Comparison of ENCODE assay signal across 8 cellular contexts in the genomic region with DNA sequence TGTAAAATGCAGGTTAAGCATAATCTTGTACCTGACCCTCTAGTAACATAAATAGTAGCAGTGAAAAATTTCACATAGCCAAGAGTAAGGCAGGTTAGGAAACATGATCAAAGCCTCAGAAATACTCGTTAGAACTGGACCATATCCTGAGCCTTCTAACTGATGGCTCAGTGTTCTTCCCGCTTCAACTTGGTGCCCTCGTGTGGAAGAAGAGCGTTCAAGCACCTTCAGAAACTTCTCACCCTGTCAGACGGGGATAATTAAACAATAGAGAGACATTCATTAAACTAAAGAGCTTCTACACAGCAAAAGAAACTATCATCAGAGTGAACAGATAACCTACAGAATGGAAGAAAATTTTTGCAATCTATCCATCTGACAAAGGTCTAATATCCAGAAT.
DNase-seq lines count a peak whose midpoint lies in the region; ATAC-seq, FAIRE-seq and TF ChIP-seq lines count a peak whose summit lies in the region.

No MANE protein-coding gene starts in this region.

- BruUV-seq in mammary epithelial cell (replicated peaks; lab: Mats Ljungman, UMichigan), result no TSS peak

- no peak overlapping the region for H3K4me2 ChIP-seq in GM23248 (ENCODE audit: unreplicated experiment)
- no peak overlapping the region for H3K4me2 ChIP-seq in mammary epithelial cell (ENCODE audit: insufficient read depth, low read depth, low read length)

- peak; percentile 41 for ATAC-seq in CD4-positive, alpha-beta T cell (ENCODE audit: poor library complexity)
- ATAC-seq in mucosa of descending colon (peak; percentile 71), GM19452 (IDR thresholded peaks at IDR 0.05; ENCODE audit: unreplicated experiment) (no peak), HG03469 (IDR thresholded peaks at IDR 0.05; ENCODE audit: unreplicated experiment) (no peak)

- no peaks in the 10 kb centered on the region for H3K9me2 ChIP-seq in GM23248 (ENCODE audit: insufficient read depth)

- in situ Hi-C loops in GM23248 (cut with MboI) (no loop called here), mammary epithelial cell (cut with MboI; ENCODE audit: low sequenced_read_pairs in 2 of 2) (loop anchor here in 1 of 2 donors (25.0 kb wide), 1 partner anchor 330 kb away; no protein-coding TSS in a partner anchor)

- H3K27me3 ChIP-seq in CD4-positive, alpha-beta T cell (ENCODE audit: control insufficient read depth, insufficient read depth, low read length), result no peaks in the 10 kb centered on the region
- H3K27me3 ChIP-seq in GM23248 (replicated peaks; ENCODE audit: insufficient read depth) (no peaks in the 10 kb centered on the region), mammary epithelial cell (ENCODE audit: insufficient read depth, low read length) (no peaks in the 10 kb centered on the region)

- no peaks in the 10 kb centered on the region for H3K4me1 ChIP-seq in GM23248 (ENCODE audit: insufficient read depth)
- no peaks in the 10 kb centered on the region for H3K4me1 ChIP-seq in mammary epithelial cell (ENCODE audit: insufficient read depth, low read length)
- H3K4me1 ChIP-seq in mucosa of descending colon (ENCODE audit: low read depth), result no peaks in the 10 kb centered on the region

- dilution Hi-C loops in mammary epithelial cell (cut with HindIII; ENCODE audit: low sequenced_read_pairs), result loop anchor here (5.0 kb wide), 1 partner anchor 55 kb away; no protein-coding TSS in a partner anchor

- no peaks in the 10 kb centered on the region for H4K20me1 ChIP-seq in GM23248 (ENCODE audit: insufficient read depth)
- H4K20me1 ChIP-seq in mammary epithelial cell (ENCODE audit: insufficient read depth, low read length), result no peaks in the 10 kb centered on the region

- CTCF ChIA-PET in CD4-positive, alpha-beta T cell (lab: Charles Lee), result interaction anchor here (0.7 to 1.1 kb wide), 2 partner anchors 100 to 238 kb away, joined by 3 read pairs; no protein-coding TSS in a partner anchor
- CTCF ChIA-PET in mammary epithelial cell (lab: Charles Lee; ENCODE audit: low non-redundant PET), result no interaction called here

- peaks cover 20% of the 10 kb centered on the region for H3K27me3 Mint-ChIP-seq in CD4-positive, alpha-beta T cell

- H3K9me3 ChIP-seq in CD4-positive, alpha-beta T cell (ENCODE audit: control insufficient read depth, low read length), result no peaks in the 10 kb centered on the region
- H3K9me3 ChIP-seq in GM23248 (ENCODE audit: low read depth) (no peaks in the 10 kb centered on the region), mammary epithelial cell (replicated peaks; ENCODE audit: insufficient read depth, low read length) (no peaks in the 10 kb centered on the region), mucosa of descending colon (no peaks in the 10 kb centered on the region)

- no peak for TF ChIP-seq CTCF in CD4-positive, alpha-beta T cell (IDR thresholded peaks at IDR 0.05)
- TF ChIP-seq CTCF in mammary epithelial cell (conservative IDR thresholded peaks at IDR 0.05 in 1 of 2, IDR thresholded peaks at IDR 0.05 in 1 of 2; ENCODE audit: extremely low read depth in 1 of 2, insufficient read depth in 1 of 2, low read depth in 1 of 2, low read length in 2 of 2) (peak; percentile 45 to 61), mucosa of descending colon (IDR thresholded peaks at IDR 0.05) (no peak)

- H2AFZ ChIP-seq in GM23248 (no peak overlapping the region), mammary epithelial cell (ENCODE audit: low read depth, low read length) (no peak overlapping the region)

- intact Hi-C loops in CD4-positive, alpha-beta T cell (cut with DNase I, micrococcal nuclease), result no loop called here
- intact Hi-C loops in mammary epithelial cell (cut with micrococcal nuclease) (loop anchor here (1.0 to 10.0 kb wide), 3 partner anchors 125 to 470 kb away; a partner anchor contains a TSS), mucosa of descending colon (cut with DNase I, micrococcal nuclease) (loop anchor here in 1 of 2 donors (10.0 kb wide), 1 partner anchor 283 kb away; a partner anchor contains a TSS)

- no peaks in the 10 kb centered on the region for H3K9me3 Mint-ChIP-seq in CD4-positive, alpha-beta T cell

- H3K9ac ChIP-seq in GM23248 (no peak overlapping the region), mammary epithelial cell (ENCODE audit: insufficient read depth, low read length) (no peak overlapping the region)

- H3K4me3 ChIP-seq in GM23248, result no peak overlapping the region
- H3K4me3 ChIP-seq in mammary epithelial cell (replicated peaks in 1 of 3; ENCODE audit: insufficient read depth in 1 of 3, low read depth in 2 of 3, low read length in 3 of 3), result no peak overlapping the region
- H3K4me3 ChIP-seq in mucosa of descending colon, result no peak overlapping the region

- 31 to 33% methylated on average over 5 of the region's 5 CpGs for whole genome bisulfite sequencing in GM23248 (ENCODE audit: low coverage in 1 of 2, low lambda C conversion rate in 2 of 2, missing lambda C conversion rate in 2 of 2), 2 experiments
- 16% methylated on average over 5 of the region's 5 CpGs for WGBS in mammary epithelial cell (ENCODE audit: low coverage, missing lambda C conversion rate)

- no peak for DNase-seq in CD4-positive, alpha-beta T cell
- DNase-seq in GM23248, result peak; percentile 62
- DNase-seq in NCI-H82 (lab: John Stamatoyannopoulos, UW), result peak; percentile 71
- peak; percentile 35 for DNase-seq in mammary epithelial cell
- DNase-seq in mucosa of descending colon, result peak in 1 of 3 donors; percentile 17
- no peak for DNase-seq in frontal cortex (ENCODE audit: low spot score in 2 of 2)

- H3K27ac Mint-ChIP-seq in CD4-positive, alpha-beta T cell, result no peak overlapping the region

- H3K79me2 ChIP-seq in GM23248 (ENCODE audit: insufficient read depth), result peaks cover 10% of the 10 kb centered on the region
- no peaks in the 10 kb centered on the region for H3K79me2 ChIP-seq in mammary epithelial cell (ENCODE audit: insufficient read depth, low read length)

- POLR2A ChIA-PET in CD4-positive, alpha-beta T cell (lab: Charles Lee), result interaction anchor here (0.9 kb wide), 1 partner anchor 11 kb away, joined by 3 read pairs; no protein-coding TSS in a partner anchor

- no peak overlapping the region for H3K27ac ChIP-seq in CD4-positive, alpha-beta T cell (ENCODE audit: low read depth, low read length)
- H3K27ac ChIP-seq in GM23248 (no peak overlapping the region), mammary epithelial cell (ENCODE audit: insufficient read depth, low read depth, low read length) (no peak overlapping the region)

- H3K36me3 ChIP-seq in GM23248 (ENCODE audit: low read depth) (peaks cover 89% of the 10 kb centered on the region), mammary epithelial cell (ENCODE audit: insufficient read depth, low read length) (peaks cover 69% of the 10 kb centered on the region), mucosa of descending colon (ENCODE audit: low read depth) (no peaks in the 10 kb centered on the region)

- FAIRE-seq in frontal cortex (lab: Jason Lieb, UNC), result no peak

- H3K4me1 Mint-ChIP-seq in CD4-positive, alpha-beta T cell (ENCODE audit: low read depth), result no peaks in the 10 kb centered on the region

- H3K36me3 Mint-ChIP-seq in CD4-positive, alpha-beta T cell (ENCODE audit: low read depth), result no peaks in the 10 kb centered on the region

- peaks cover 73% of the 10 kb centered on the region for H3F3A ChIP-seq in GM23248 (ENCODE audit: insufficient read depth)

- H3K4me3 Mint-ChIP-seq in CD4-positive, alpha-beta T cell, result no peak overlapping the region

Comparison
In these comparisons a context has a peak if more than half of its experiments do, and no peak if none do; other contexts are left out.
1. ATAC-seq: peak in CD4-positive, alpha-beta T cell (single experiment) and mucosa of descending colon (single experiment); none in GM19452 (single experiment) and HG03469 (single experiment).
2. DNase-seq: peak in GM23248 (single experiment), NCI-H82 (single experiment) and mammary epithelial cell (single experiment); none in CD4-positive, alpha-beta T cell (0 of 10) and frontal cortex (0 of 2).
3. CTCF ChIP-seq: peak in mammary epithelial cell (2 of 2); none in CD4-positive, alpha-beta T cell (single experiment) and mucosa of descending colon (single experiment).